In the genomic region with DNA sequence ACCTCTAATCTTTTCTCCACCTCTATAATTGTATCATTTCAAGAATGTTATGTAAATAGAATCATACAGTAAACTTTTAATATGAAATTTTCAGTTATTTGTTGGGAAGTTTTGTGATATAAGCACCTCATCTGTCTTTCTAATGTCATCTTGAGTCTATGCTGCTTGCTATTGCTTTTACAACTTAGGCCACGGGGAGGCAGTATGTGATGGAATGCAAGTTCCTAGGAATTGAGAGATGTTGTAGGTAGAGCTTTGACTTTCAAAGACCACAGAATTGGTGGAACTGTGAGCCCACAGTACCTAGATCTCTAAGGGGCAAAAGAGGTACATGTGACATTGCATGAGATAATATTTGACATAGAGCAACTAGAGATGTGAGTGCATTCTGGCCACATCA, we compare ENCODE assay signal across 9 cellular contexts.
DNase-seq lines count a peak whose midpoint lies in the region; ATAC-seq and TF ChIP-seq lines count a peak whose summit lies in the region.
"Had no signal": no experiment of that assay in that cellular context is flagged by ENCODE, and none has a peak within 500 bp of the region (broad histone marks: within the 10 kb centered on the region; RNA-seq: fewer than 3 reads in every experiment).

No MANE protein-coding gene starts in this region.

- H3K4me3 ChIP-seq in PC-3 (ENCODE audit: low read length) = no peak overlapping the region

- H3K36me3 Mint-ChIP-seq in activated naive CD8-positive, alpha-beta T cell treated with anti-CD3 and anti-CD28 coated beads for 36 hours = no peaks in the 10 kb centered on the region

- no peak overlapping the region for H2AFZ ChIP-seq in PC-3 (ENCODE audit: low read length)

- no peak overlapping the region for H3K4me3 Mint-ChIP-seq in activated naive CD8-positive, alpha-beta T cell treated with anti-CD3 and anti-CD28 coated beads for 36 hours

- BruUV-seq in PC-3 (replicated peaks; lab: Mats Ljungman, UMichigan) = no TSS peak

- ATAC-seq in GM21390 (IDR thresholded peaks at IDR 0.05; ENCODE audit: unreplicated experiment) (peak; percentile 54), PC-3 (no peak)

- intact Hi-C loops in PC-3 (cut with micrococcal nuclease) = loop anchor here (10.0 kb wide), 1 partner anchor 65 kb away; no protein-coding TSS in a partner anchor

- peak; percentile 52 for DNase-seq in PC-3
- DNase-seq in iPS DF 4.7 (ENCODE audit: extremely low read depth, low spot score) = peak; percentile 30
- no peak for DNase-seq in activated naive CD8-positive, alpha-beta T cell treated with anti-CD3 and anti-CD28 coated beads for 36 hours
- DNase-seq in stimulated activated CD4-positive, alpha-beta T cell treated with anti-CD3 and anti-CD28 coated beads, Interleukin-4, amount 100 ng/mL, for 24 hours = no peak
- no peak for DNase-seq in A172 (ENCODE audit: low spot score)
- DNase-seq in HuH-7 (ENCODE audit: low spot score) = no peak
- DNase-seq: activated effector memory CD4-positive, alpha-beta T cell treated with Interleukin-2 at 50 U/mL for 16 hours had no signal

- no peak overlapping the region for H3K4me2 ChIP-seq in PC-3 (ENCODE audit: low read length)

- H3K9me3 Mint-ChIP-seq in activated naive CD8-positive, alpha-beta T cell treated with anti-CD3 and anti-CD28 coated beads for 36 hours = no peaks in the 10 kb centered on the region

- no peaks in the 10 kb centered on the region for H3F3A ChIP-seq in PC-3 (ENCODE audit: low read length, unreplicated experiment)

- H3K4me1 ChIP-seq in PC-3 (ENCODE audit: insufficient read depth, low read length) = peaks cover 23% of the 10 kb centered on the region

- TF ChIP-seq CTCF in C4-2B (conservative IDR thresholded peaks at IDR 0.05) (peak; percentile 72), PC-3 (conservative IDR thresholded peaks at IDR 0.05; ENCODE audit: low read depth, low read length) (peak; percentile 73)

- POLR2A ChIA-PET in PC-3 (lab: Charles Lee; ENCODE audit: unreplicated experiment) = no interaction called here

- H4K20me1 ChIP-seq in PC-3 (ENCODE audit: low read length) = no peaks in the 10 kb centered on the region

- no peak overlapping the region for H3K27ac Mint-ChIP-seq in activated naive CD8-positive, alpha-beta T cell treated with anti-CD3 and anti-CD28 coated beads for 36 hours

- no peaks in the 10 kb centered on the region for H3K27me3 Mint-ChIP-seq in activated naive CD8-positive, alpha-beta T cell treated with anti-CD3 and anti-CD28 coated beads for 36 hours

- no peak overlapping the region for H3K9ac ChIP-seq in PC-3 (ENCODE audit: low read length)

- H3K36me3 ChIP-seq in PC-3 (ENCODE audit: low read depth, low read length) = no peaks in the 10 kb centered on the region

- no peaks in the 10 kb centered on the region for H3K4me1 Mint-ChIP-seq in activated naive CD8-positive, alpha-beta T cell treated with anti-CD3 and anti-CD28 coated beads for 36 hours

- H3K27ac ChIP-seq in C4-2B (no peak overlapping the region), PC-3 (ENCODE audit: low read length) (no peak overlapping the region)

- H3K9me2 ChIP-seq in PC-3 (replicated peaks; ENCODE audit: low read length) = no peaks in the 10 kb centered on the region

- H3K27me3 ChIP-seq in PC-3 (ENCODE audit: low read length) = no peaks in the 10 kb centered on the region

- H3K79me2 ChIP-seq in PC-3 (ENCODE audit: low read length) = peaks cover 10% of the 10 kb centered on the region; the same call in 1 of the 2 replicates

- no peaks in the 10 kb centered on the region for H3K9me3 ChIP-seq in PC-3 (ENCODE audit: low read length)

- CTCF ChIA-PET in PC-3 (lab: Charles Lee) = no interaction called here

Comparison
In these comparisons a context has a peak if more than half of its experiments do, and no peak if none do; other contexts are left out.
1. DNase-seq: peak in PC-3 (single experiment) and iPS DF 4.7 (single experiment); none in activated naive CD8-positive, alpha-beta T cell treated with anti-CD3 and anti-CD28 coated beads for 36 hours (single experiment), stimulated activated CD4-positive, alpha-beta T cell treated with anti-CD3 and anti-CD28 coated beads, Interleukin-4, amount 100 ng/mL, for 24 hours (single experiment), A172 (single experiment) and HuH-7 (single experiment).